In genomic region chr10:20890009-20890408, GRCh38 we compare ENCODE assay signal across 1 cellular context.
TF ChIP-seq lines count a peak whose summit lies in the region.

No MANE protein-coding gene starts in this region.

TF ChIP-seq in HepG2, 621 proteins besides CTCF, POLR2A, EP300 and RAD21:
- TF ChIP-seq NKX3-1 (CRISPR knock-in tag; IDR thresholded peaks at IDR 0.05) (no peak), GATA4 (IDR thresholded peaks at IDR 0.05; ENCODE audit: borderline replicate concordance, low read depth) (no peak), ZNF549 (CRISPR knock-in tag; IDR thresholded peaks at IDR 0.05) (no peak), RARA (CRISPR knock-in tag; IDR thresholded peaks at IDR 0.05) (no peak), ZNF382 (CRISPR knock-in tag; IDR thresholded peaks at IDR 0.05; ENCODE audit: borderline replicate concordance) (no peak), FOSL1 (CRISPR knock-in tag; IDR thresholded peaks at IDR 0.05; ENCODE audit: borderline replicate concordance) (no peak)
